8 cellular contexts compared by ENCODE assay signal in the genomic region with DNA sequence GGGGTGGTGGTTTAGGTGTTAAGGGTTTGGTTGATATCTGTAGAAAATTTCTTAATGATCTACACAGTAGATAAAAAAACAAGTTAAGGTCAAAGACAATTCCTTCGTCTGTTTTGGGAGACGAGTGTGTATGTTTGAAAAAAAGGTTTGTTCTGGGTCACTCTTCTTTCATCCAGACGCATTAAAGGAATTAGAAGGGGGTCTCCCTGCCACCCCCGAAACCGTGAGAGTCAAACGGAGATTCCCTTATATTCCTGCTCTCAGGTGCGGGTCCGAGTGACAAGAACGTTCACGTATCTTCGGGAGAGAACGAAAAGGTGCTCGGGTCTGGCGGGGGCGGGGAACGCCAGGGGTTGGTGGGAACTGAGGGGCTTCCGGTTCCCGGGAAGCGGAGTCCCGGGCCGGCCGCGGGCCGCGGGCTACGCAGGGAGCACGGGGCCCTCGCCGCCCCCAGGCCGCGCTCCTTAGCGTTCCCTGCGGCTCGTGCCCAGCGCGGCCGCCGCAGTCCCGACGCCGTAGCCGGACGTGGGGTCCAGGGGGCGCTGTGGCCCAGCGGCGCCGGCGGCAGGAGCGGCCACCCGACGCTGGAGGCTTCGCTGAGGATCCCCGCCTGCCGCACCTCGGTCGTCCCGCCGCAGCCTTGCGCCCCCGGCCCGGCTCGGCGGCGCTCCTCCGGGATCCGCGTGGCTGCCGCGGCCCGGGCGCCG. TPM values are rescaled to one million over a fixed set of nuclear protein-coding genes. Genes with fewer than 3 reads are reported as not detected.
DNase-seq lines count a peak whose midpoint lies in the region; ATAC-seq and TF ChIP-seq lines count a peak whose summit lies in the region.

A gene with protein sequence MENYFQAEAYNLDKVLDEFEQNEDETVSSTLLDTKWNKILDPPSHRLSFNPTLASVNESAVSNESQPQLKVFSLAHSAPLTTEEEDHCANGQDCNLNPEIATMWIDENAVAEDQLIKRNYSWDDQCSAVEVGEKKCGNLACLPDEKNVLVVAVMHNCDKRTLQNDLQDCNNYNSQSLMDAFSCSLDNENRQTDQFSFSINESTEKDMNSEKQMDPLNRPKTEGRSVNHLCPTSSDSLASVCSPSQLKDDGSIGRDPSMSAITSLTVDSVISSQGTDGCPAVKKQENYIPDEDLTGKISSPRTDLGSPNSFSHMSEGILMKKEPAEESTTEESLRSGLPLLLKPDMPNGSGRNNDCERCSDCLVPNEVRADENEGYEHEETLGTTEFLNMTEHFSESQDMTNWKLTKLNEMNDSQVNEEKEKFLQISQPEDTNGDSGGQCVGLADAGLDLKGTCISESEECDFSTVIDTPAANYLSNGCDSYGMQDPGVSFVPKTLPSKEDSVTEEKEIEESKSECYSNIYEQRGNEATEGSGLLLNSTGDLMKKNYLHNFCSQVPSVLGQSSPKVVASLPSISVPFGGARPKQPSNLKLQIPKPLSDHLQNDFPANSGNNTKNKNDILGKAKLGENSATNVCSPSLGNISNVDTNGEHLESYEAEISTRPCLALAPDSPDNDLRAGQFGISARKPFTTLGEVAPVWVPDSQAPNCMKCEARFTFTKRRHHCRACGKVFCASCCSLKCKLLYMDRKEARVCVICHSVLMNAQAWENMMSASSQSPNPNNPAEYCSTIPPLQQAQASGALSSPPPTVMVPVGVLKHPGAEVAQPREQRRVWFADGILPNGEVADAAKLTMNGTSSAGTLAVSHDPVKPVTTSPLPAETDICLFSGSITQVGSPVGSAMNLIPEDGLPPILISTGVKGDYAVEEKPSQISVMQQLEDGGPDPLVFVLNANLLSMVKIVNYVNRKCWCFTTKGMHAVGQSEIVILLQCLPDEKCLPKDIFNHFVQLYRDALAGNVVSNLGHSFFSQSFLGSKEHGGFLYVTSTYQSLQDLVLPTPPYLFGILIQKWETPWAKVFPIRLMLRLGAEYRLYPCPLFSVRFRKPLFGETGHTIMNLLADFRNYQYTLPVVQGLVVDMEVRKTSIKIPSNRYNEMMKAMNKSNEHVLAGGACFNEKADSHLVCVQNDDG (N-terminal part only) (plus strand): TSS at position 577 of the 707 bp plus-strand sequence. CDS start 91,118 bp downstream, outside the sequence.

- H3K9ac ChIP-seq in HUES48 (ENCODE audit: low read depth, low read length), result peak within 1 kb of the TSS; percentile 91

- H3K9me3 ChIP-seq in HUES48 (ENCODE audit: control insufficient read depth, insufficient read depth, low read length) (no peaks in the 10 kb centered on the region), stomach (no peaks in the 10 kb centered on the region)

- H3K36me3 Mint-ChIP-seq in natural killer cell treated with Interleukin-12 subunit alpha and Interleukin-12 subunit beta and Interleukin-15 and Interleukin-18, amount 100 ng/mL, for 72 hours, result no peaks in the 10 kb centered on the region

- DNase-seq in COLO668 (lab: John Stamatoyannopoulos, UW; ENCODE audit: unreplicated experiment) (peak; percentile 97), GM20000 (ENCODE audit: low spot score) (peak; percentile 92), RKO (ENCODE audit: low spot score) (peak; percentile 80), fibroblast of the aortic adventitia (ENCODE audit: low read depth) (peak; percentile 72), stomach (peak; percentile 81)
- DNase-seq in activated T-helper 9 cell treated with anti-CD3 and anti-CD28 coated beads, Interleukin-2, amount 50 U/mL, for 16 hours (ENCODE audit: low read depth), result peak; percentile 64
- peak; percentile 75 for DNase-seq in natural killer cell treated with Interleukin-12 subunit alpha and Interleukin-12 subunit beta and Interleukin-15 and Interleukin-18, amount 100 ng/mL, for 72 hours (ENCODE audit: low spot score)

- peak within 1 kb of the TSS in 1 of 2 donors; percentile 54 for H3K27ac Mint-ChIP-seq in natural killer cell treated with Interleukin-12 subunit alpha and Interleukin-12 subunit beta and Interleukin-15 and Interleukin-18, amount 100 ng/mL, for 72 hours

- no peak for TF ChIP-seq POLR2A in stomach (IDR thresholded peaks at IDR 0.05)

- peaks cover 31 to 41% of the 10 kb centered on the region in 2 donors for H3K4me1 Mint-ChIP-seq in natural killer cell treated with Interleukin-12 subunit alpha and Interleukin-12 subunit beta and Interleukin-15 and Interleukin-18, amount 100 ng/mL, for 72 hours (ENCODE audit: low read depth in 2 of 2)

- peak; percentile 85 for TF ChIP-seq CTCF in GM20000 (IDR thresholded peaks at IDR 0.05; ENCODE audit: extremely low read depth, missing control alignments)
- peak; percentile 54 for TF ChIP-seq CTCF in fibroblast of the aortic adventitia (IDR thresholded peaks at IDR 0.05; ENCODE audit: insufficient read depth, low read length)
- TF ChIP-seq CTCF in stomach (IDR thresholded peaks at IDR 0.05), result peak in 3 of 7 experiments; percentile 64 to 87 (median 80)

- WGBS in stomach, 5 donors, result 1 to 2% (median 1%) methylated on average over 16 to 72 of the region's 72 CpGs

- H3K36me3 ChIP-seq in HUES48 (ENCODE audit: control insufficient read depth, insufficient read depth, low read length) (no peaks in the 10 kb centered on the region), stomach (no peaks in the 10 kb centered on the region)

- H3K27me3 ChIP-seq in HUES48 (ENCODE audit: control insufficient read depth, insufficient read depth, low read length) (peaks cover 20% of the 10 kb centered on the region), stomach (no peaks in the 10 kb centered on the region)

- intact Hi-C loops in stomach (cut with DNase I; ENCODE audit: low total_unique reads), result no loop called here

- peak; percentile 89 to 94 for ATAC-seq in natural killer cell treated with Interleukin-12 subunit alpha and Interleukin-12 subunit beta and Interleukin-15 and Interleukin-18, amount 100 ng/mL, for 72 hours

- peak within 1 kb of the TSS; percentile 90 for H3K27ac ChIP-seq in HUES48 (ENCODE audit: low read depth, low read length)
- H3K27ac ChIP-seq in stomach, result peak within 1 kb of the TSS; percentile 93 to 97 (median 95)

- no peaks in the 10 kb centered on the region for H3K9me3 Mint-ChIP-seq in natural killer cell treated with Interleukin-12 subunit alpha and Interleukin-12 subunit beta and Interleukin-15 and Interleukin-18, amount 100 ng/mL, for 72 hours

- peaks cover 17 to 32% of the 10 kb centered on the region in 2 donors for H3K27me3 Mint-ChIP-seq in natural killer cell treated with Interleukin-12 subunit alpha and Interleukin-12 subunit beta and Interleukin-15 and Interleukin-18, amount 100 ng/mL, for 72 hours

- H3K4me1 ChIP-seq in HUES48 (ENCODE audit: control insufficient read depth, insufficient read depth, low read length) (peaks cover 11% of the 10 kb centered on the region; the same call in 1 of the 2 replicates), stomach (peaks cover 6 to 46% (median 24%) of the 10 kb centered on the region in 4 donors)

- H3K4me3 Mint-ChIP-seq in natural killer cell treated with Interleukin-12 subunit alpha and Interleukin-12 subunit beta and Interleukin-15 and Interleukin-18, amount 100 ng/mL, for 72 hours, result peak within 1 kb of the TSS; percentile 72

- TF ChIP-seq EP300 in stomach (IDR thresholded peaks at IDR 0.05), result no peak

- H3K4me3 ChIP-seq in HUES48 (ENCODE audit: low read depth, low read length) (peak within 1 kb of the TSS; percentile 68), fibroblast of the aortic adventitia (ENCODE audit: low read depth, low read length) (peak within 1 kb of the TSS; percentile 82), stomach (peak within 1 kb of the TSS; percentile 67 to 95 (median 92))

RNA-seq across cellular contexts. Expression of the gene that starts here (rescaled TPM):
- 28.8 and 38.8 TPM in 2 replicates for total RNA-seq in fibroblast of the aortic adventitia (ENCODE audit: low replicate concordance)
- 1 to 10 TPM; 1.1 to 2.9 TPM for total RNA-seq in natural killer cell treated with Interleukin-12 subunit alpha and Interleukin-12 subunit beta and Interleukin-15 and Interleukin-18, amount 100 ng/mL, for 72 hours
- total RNA-seq in stomach, result 10 to 100 TPM; 13.6 to 61.1 (median 25.7) TPM
- 1 to 10 TPM; 3.6 to 8.4 (median 6.7) TPM for polyA plus RNA-seq in stomach

Comparison
In these comparisons a context has a peak if more than half of its experiments do, and no peak if none do; other contexts are left out.
1. Peak in every context shown above with its lines: DNase-seq, ATAC-seq, H3K4me3 ChIP-seq and H3K27ac ChIP-seq.